Comparison of ENCODE assay signal across 1 cellular context in the genomic region with DNA sequence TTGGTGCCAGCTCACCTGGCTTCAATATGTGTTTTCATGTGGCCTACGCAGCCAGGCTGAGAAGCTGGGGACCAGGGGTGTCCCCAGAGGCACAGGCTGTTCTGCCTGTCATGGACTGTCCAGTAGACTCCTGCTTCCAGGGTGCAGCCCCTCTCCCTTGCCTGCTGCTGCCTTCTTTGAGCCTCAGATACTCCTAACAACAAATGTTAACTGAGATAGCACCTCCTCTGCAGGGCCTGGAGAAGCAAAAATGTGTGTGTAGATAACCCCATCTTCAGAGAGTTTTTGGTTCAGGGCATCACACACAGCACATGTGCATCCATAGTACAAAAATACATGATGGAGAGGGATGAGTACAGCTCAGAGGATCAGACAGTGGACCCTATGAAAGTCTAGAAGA.
TF ChIP-seq lines count a peak whose summit lies in the region.

No MANE protein-coding gene starts in this region.

TF ChIP-seq in WTC11, 78 proteins besides CTCF, POLR2A, EP300 and RAD21 (continued from another document):
- TF ChIP-seq, protein P1, sequence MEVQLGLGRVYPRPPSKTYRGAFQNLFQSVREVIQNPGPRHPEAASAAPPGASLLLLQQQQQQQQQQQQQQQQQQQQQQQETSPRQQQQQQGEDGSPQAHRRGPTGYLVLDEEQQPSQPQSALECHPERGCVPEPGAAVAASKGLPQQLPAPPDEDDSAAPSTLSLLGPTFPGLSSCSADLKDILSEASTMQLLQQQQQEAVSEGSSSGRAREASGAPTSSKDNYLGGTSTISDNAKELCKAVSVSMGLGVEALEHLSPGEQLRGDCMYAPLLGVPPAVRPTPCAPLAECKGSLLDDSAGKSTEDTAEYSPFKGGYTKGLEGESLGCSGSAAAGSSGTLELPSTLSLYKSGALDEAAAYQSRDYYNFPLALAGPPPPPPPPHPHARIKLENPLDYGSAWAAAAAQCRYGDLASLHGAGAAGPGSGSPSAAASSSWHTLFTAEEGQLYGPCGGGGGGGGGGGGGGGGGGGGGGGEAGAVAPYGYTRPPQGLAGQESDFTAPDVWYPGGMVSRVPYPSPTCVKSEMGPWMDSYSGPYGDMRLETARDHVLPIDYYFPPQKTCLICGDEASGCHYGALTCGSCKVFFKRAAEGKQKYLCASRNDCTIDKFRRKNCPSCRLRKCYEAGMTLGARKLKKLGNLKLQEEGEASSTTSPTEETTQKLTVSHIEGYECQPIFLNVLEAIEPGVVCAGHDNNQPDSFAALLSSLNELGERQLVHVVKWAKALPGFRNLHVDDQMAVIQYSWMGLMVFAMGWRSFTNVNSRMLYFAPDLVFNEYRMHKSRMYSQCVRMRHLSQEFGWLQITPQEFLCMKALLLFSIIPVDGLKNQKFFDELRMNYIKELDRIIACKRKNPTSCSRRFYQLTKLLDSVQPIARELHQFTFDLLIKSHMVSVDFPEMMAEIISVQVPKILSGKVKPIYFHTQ (CRISPR knock-in tag; IDR thresholded peaks at IDR 0.05): no peak
- TF ChIP-seq SOX15 (CRISPR knock-in tag; IDR thresholded peaks at IDR 0.05) (no peak), SMAD3 (CRISPR knock-in tag; IDR thresholded peaks at IDR 0.05; ENCODE audit: borderline replicate concordance) (no peak), ELF4 (CRISPR knock-in tag; IDR thresholded peaks at IDR 0.05; ENCODE audit: low read depth) (no peak), JAZF1 (CRISPR knock-in tag; IDR thresholded peaks at IDR 0.05) (no peak)
- TF ChIP-seq, protein P2, sequence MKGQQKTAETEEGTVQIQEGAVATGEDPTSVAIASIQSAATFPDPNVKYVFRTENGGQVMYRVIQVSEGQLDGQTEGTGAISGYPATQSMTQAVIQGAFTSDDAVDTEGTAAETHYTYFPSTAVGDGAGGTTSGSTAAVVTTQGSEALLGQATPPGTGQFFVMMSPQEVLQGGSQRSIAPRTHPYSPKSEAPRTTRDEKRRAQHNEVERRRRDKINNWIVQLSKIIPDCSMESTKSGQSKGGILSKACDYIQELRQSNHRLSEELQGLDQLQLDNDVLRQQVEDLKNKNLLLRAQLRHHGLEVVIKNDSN (CRISPR knock-in tag; IDR thresholded peaks at IDR 0.05): no peak
- TF ChIP-seq, protein P3, sequence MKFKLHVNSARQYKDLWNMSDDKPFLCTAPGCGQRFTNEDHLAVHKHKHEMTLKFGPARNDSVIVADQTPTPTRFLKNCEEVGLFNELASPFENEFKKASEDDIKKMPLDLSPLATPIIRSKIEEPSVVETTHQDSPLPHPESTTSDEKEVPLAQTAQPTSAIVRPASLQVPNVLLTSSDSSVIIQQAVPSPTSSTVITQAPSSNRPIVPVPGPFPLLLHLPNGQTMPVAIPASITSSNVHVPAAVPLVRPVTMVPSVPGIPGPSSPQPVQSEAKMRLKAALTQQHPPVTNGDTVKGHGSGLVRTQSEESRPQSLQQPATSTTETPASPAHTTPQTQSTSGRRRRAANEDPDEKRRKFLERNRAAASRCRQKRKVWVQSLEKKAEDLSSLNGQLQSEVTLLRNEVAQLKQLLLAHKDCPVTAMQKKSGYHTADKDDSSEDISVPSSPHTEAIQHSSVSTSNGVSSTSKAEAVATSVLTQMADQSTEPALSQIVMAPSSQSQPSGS (CRISPR knock-in tag; IDR thresholded peaks at IDR 0.05; ENCODE audit: borderline replicate concordance, low read depth): no peak
